2 cellular contexts compared by ENCODE assay signal in the genomic region with DNA sequence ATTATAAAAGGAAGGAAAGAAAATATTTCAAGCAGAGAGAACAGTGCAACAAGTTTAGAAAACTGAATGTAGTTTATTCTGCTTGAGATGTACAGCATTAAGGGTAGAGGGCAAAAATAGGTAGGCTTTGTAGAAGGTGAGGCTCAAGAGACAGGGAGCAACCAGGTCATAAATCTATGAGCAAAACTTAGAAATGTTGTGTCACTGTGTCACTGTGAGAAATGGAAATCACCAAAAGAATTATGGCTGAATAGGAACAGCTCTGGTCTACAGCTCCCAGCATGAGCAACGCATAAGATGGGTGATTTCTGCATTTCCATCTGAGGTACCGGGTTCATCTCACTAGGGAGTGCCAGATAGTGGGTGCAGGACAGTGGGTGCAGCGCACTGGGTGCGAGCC.
TF ChIP-seq lines count a peak whose summit lies in the region.

No MANE protein-coding gene starts in this region.

TF ChIP-seq in HepG2, 621 proteins besides CTCF, POLR2A, EP300 and RAD21:
- TF ChIP-seq TFAP4 (IDR thresholded peaks at IDR 0.05; ENCODE audit: borderline replicate concordance, low read depth), result no peak
- no peak for TF ChIP-seq ZNF234 (CRISPR knock-in tag; conservative IDR thresholded peaks at IDR 0.05)
- TF ChIP-seq ZNF274 (CRISPR knock-in tag; IDR thresholded peaks at IDR 0.05), result 0 out of 2 replicates have a peak, but pooled peaks have one; percentile 15

TF ChIP-seq in K562, 482 proteins besides CTCF, POLR2A, EP300 and RAD21:
- TF ChIP-seq, protein P1, sequence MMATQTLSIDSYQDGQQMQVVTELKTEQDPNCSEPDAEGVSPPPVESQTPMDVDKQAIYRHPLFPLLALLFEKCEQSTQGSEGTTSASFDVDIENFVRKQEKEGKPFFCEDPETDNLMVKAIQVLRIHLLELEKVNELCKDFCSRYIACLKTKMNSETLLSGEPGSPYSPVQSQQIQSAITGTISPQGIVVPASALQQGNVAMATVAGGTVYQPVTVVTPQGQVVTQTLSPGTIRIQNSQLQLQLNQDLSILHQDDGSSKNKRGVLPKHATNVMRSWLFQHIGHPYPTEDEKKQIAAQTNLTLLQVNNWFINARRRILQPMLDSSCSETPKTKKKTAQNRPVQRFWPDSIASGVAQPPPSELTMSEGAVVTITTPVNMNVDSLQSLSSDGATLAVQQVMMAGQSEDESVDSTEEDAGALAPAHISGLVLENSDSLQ (IDR thresholded peaks at IDR 0.05), result 0 out of 2 replicates have a peak, but pooled peaks have one; percentile 18
- TF ChIP-seq MEIS2 (IDR thresholded peaks at IDR 0.05; ENCODE audit: partially characterized antibody), result peak; percentile 56
- no peak for TF ChIP-seq CEBPZ (IDR thresholded peaks at IDR 0.05; ENCODE audit: borderline replicate concordance, low read depth, low read length)
- no peak for TF ChIP-seq PBX2 (CRISPR knock-in tag; IDR thresholded peaks at IDR 0.05; ENCODE audit: low read depth)
- TF ChIP-seq PBX2 (tag; conservative IDR thresholded peaks at IDR 0.05; ENCODE audit: low read depth), result peak; percentile 72
